1 cellular context compared by ENCODE assay signal in the genomic region with DNA sequence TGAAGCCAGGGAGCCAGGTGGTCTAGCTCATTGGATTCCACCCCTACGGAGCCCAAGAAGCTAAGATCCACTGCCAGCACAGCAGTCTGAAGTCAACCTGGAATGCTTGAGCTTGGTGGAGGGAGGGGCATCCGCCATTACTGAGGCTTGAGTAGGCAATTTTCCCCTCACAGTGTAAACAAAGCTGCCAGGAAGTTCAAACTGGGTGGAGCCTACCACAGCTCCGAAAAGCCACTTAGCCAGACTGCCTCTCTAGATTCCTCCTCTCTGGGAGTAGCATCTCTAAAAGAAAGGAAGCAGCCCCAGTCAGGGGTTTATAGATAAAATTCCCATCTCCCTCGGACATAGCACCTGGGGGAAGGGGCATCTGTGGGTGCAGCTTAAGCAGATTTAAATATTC.
TF ChIP-seq lines count a peak whose summit lies in the region.

No MANE protein-coding gene starts in this region.

TF ChIP-seq in H1, 55 proteins besides CTCF, POLR2A, EP300 and RAD21 (continued from another document):
- TF ChIP-seq, protein P1, sequence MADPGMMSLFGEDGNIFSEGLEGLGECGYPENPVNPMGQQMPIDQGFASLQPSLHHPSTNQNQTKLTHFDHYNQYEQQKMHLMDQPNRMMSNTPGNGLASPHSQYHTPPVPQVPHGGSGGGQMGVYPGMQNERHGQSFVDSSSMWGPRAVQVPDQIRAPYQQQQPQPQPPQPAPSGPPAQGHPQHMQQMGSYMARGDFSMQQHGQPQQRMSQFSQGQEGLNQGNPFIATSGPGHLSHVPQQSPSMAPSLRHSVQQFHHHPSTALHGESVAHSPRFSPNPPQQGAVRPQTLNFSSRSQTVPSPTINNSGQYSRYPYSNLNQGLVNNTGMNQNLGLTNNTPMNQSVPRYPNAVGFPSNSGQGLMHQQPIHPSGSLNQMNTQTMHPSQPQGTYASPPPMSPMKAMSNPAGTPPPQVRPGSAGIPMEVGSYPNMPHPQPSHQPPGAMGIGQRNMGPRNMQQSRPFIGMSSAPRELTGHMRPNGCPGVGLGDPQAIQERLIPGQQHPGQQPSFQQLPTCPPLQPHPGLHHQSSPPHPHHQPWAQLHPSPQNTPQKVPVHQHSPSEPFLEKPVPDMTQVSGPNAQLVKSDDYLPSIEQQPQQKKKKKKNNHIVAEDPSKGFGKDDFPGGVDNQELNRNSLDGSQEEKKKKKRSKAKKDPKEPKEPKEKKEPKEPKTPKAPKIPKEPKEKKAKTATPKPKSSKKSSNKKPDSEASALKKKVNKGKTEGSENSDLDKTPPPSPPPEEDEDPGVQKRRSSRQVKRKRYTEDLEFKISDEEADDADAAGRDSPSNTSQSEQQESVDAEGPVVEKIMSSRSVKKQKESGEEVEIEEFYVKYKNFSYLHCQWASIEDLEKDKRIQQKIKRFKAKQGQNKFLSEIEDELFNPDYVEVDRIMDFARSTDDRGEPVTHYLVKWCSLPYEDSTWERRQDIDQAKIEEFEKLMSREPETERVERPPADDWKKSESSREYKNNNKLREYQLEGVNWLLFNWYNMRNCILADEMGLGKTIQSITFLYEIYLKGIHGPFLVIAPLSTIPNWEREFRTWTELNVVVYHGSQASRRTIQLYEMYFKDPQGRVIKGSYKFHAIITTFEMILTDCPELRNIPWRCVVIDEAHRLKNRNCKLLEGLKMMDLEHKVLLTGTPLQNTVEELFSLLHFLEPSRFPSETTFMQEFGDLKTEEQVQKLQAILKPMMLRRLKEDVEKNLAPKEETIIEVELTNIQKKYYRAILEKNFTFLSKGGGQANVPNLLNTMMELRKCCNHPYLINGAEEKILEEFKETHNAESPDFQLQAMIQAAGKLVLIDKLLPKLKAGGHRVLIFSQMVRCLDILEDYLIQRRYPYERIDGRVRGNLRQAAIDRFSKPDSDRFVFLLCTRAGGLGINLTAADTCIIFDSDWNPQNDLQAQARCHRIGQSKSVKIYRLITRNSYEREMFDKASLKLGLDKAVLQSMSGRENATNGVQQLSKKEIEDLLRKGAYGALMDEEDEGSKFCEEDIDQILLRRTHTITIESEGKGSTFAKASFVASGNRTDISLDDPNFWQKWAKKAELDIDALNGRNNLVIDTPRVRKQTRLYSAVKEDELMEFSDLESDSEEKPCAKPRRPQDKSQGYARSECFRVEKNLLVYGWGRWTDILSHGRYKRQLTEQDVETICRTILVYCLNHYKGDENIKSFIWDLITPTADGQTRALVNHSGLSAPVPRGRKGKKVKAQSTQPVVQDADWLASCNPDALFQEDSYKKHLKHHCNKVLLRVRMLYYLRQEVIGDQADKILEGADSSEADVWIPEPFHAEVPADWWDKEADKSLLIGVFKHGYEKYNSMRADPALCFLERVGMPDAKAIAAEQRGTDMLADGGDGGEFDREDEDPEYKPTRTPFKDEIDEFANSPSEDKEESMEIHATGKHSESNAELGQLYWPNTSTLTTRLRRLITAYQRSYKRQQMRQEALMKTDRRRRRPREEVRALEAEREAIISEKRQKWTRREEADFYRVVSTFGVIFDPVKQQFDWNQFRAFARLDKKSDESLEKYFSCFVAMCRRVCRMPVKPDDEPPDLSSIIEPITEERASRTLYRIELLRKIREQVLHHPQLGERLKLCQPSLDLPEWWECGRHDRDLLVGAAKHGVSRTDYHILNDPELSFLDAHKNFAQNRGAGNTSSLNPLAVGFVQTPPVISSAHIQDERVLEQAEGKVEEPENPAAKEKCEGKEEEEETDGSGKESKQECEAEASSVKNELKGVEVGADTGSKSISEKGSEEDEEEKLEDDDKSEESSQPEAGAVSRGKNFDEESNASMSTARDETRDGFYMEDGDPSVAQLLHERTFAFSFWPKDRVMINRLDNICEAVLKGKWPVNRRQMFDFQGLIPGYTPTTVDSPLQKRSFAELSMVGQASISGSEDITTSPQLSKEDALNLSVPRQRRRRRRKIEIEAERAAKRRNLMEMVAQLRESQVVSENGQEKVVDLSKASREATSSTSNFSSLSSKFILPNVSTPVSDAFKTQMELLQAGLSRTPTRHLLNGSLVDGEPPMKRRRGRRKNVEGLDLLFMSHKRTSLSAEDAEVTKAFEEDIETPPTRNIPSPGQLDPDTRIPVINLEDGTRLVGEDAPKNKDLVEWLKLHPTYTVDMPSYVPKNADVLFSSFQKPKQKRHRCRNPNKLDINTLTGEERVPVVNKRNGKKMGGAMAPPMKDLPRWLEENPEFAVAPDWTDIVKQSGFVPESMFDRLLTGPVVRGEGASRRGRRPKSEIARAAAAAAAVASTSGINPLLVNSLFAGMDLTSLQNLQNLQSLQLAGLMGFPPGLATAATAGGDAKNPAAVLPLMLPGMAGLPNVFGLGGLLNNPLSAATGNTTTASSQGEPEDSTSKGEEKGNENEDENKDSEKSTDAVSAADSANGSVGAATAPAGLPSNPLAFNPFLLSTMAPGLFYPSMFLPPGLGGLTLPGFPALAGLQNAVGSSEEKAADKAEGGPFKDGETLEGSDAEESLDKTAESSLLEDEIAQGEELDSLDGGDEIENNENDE (IDR thresholded peaks at IDR 0.05; ENCODE audit: insufficient replicate concordance, low read length), result no peak
- TF ChIP-seq EZH2 (IDR thresholded peaks at IDR 0.05; ENCODE audit: low read depth, low read length, severe bottlenecking) (no peak), SIRT6 (IDR thresholded peaks at IDR 0.05; ENCODE audit: low read length) (no peak), KDM5A (IDR thresholded peaks at IDR 0.05; ENCODE audit: low read length) (no peak), SIX5 (IDR thresholded peaks at IDR 0.05; ENCODE audit: low read depth, low read length) (no peak), POU5F1 (IDR thresholded peaks at IDR 0.05; ENCODE audit: low read depth, low read length) (no peak)
